In genomic region chr10:95545981-95546380, GRCh38 we compare ENCODE assay signal across 21 cellular contexts.
"Had no signal": no experiment of that assay in that cellular context is flagged by ENCODE, and none has a peak within 500 bp of the region (broad histone marks: within the 10 kb centered on the region; RNA-seq: fewer than 3 reads in every experiment).

No MANE protein-coding gene starts in this region.

- H3K9me3 Mint-ChIP-seq: activated naive CD8-positive, alpha-beta T cell treated with anti-CD3 and anti-CD28 coated beads for 36 hours; immature natural killer cell had no signal

- DNase-seq: activated CD4-positive, alpha-beta T cell treated with anti-CD3 and anti-CD28 coated beads for 4 hours; activated CD4-positive, alpha-beta T cell treated with anti-CD3 and anti-CD28 coated beads, Interleukin-2, amount 50 U/mL, for 48 hours; activated CD4-positive, CD25-positive, alpha-beta regulatory T cell; activated naive CD4-positive, alpha-beta T cell treated with Interleukin-2 at 50 U/mL for 16 hours; activated naive CD8-positive, alpha-beta T cell treated with anti-CD3 and anti-CD28 coated beads for 36 hours; activated T-cell treated with anti-CD3 and anti-CD28 coated beads, Interleukin-2, amount 50 U/mL, for 48 hours; amniotic stem cell; effector CD4-positive, alpha-beta T cell; immature natural killer cell; kidney glomerular epithelial cell; midbrain; nucleus accumbens; stimulated activated CD4-positive, alpha-beta T cell treated with anti-CD3 and anti-CD28 coated beads, Interleukin-4, amount 100 ng/mL, for 1 hour; stimulated activated naive CD4-positive, alpha-beta T cell; SW 1271; T-helper 17 cell; thyroid gland had no signal

- H3K36me3 Mint-ChIP-seq: activated naive CD8-positive, alpha-beta T cell treated with anti-CD3 and anti-CD28 coated beads for 36 hours; immature natural killer cell had no signal

- ATAC-seq: esophagus mucosa, T-helper 17 cell had no signal

- H3K4me3 Mint-ChIP-seq: activated naive CD8-positive, alpha-beta T cell treated with anti-CD3 and anti-CD28 coated beads for 36 hours; immature natural killer cell; T-helper 17 cell had no signal

- H3K27me3 Mint-ChIP-seq: activated naive CD8-positive, alpha-beta T cell treated with anti-CD3 and anti-CD28 coated beads for 36 hours had no signal

- H3K27ac ChIP-seq: parathyroid adenoma, SK-N-MC, thyroid gland had no signal

- H3K4me3 ChIP-seq: hepatocyte, SK-N-MC, thyroid gland had no signal

- H3K27me3 ChIP-seq: hepatocyte, thyroid gland had no signal

- H3K9me3 ChIP-seq: thyroid gland had no signal

- H3K4me1 ChIP-seq: parathyroid adenoma had no signal

- H3K36me3 ChIP-seq: thyroid gland had no signal

- H3K27ac Mint-ChIP-seq: activated naive CD8-positive, alpha-beta T cell treated with anti-CD3 and anti-CD28 coated beads for 36 hours; immature natural killer cell; T-helper 17 cell had no signal

- H3K4me1 Mint-ChIP-seq: activated naive CD8-positive, alpha-beta T cell treated with anti-CD3 and anti-CD28 coated beads for 36 hours; immature natural killer cell; T-helper 17 cell had no signal
